11 cellular contexts compared by ENCODE assay signal in the genomic region with DNA sequence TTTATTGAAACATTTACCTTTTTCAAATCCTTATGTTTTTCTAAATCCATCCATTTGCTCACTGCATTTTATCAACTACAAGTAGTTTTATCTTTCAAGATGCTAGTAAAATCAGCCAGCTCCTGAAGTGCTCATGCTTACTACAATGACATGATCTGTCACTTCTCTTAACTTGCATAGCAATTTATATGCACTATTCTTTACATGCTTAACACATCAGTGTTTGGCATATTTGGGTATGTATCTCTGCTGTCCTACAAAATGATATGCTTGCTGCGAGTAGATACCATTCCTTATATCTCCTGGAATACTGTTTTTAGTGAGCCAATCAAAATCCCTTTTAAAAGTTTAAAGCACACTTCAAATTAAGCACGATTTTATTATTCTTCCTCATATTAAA.
"Had no signal": no experiment of that assay in that cellular context is flagged by ENCODE, and none has a peak within 500 bp of the region (broad histone marks: within the 10 kb centered on the region; RNA-seq: fewer than 3 reads in every experiment).

No MANE protein-coding gene starts in this region.

- H3K27ac ChIP-seq: GM23248 had no signal

- DNase-seq: GM23248, GOT3, H7, H9, HCEC 1CT, HFFc6 had no signal

- H3K36me3 ChIP-seq: HAP-1 had no signal

- ATAC-seq: GM23338, HCT116 had no signal

- H3K4me3 ChIP-seq: GM23248, GM23338, HAP-1 had no signal

- H3K9ac ChIP-seq: GM23248 had no signal

- H2AFZ ChIP-seq: GM23248, GM23338 had no signal

- FAIRE-seq: H1, H54 had no signal

- H3K9me3 ChIP-seq: HAP-1 had no signal

- H3K4me2 ChIP-seq: GM23338 had no signal
